ENCODE assay signal across 1 cellular context in genomic region chr12:31773223-31773750, GRCh38.
TF ChIP-seq lines count a peak whose summit lies in the region.

No MANE protein-coding gene starts in this region.

TF ChIP-seq in HepG2, 621 proteins besides CTCF, POLR2A, EP300 and RAD21 (continued from another document and continues in another):
- TF ChIP-seq ZNF407 (CRISPR knock-in tag; IDR thresholded peaks at IDR 0.05; ENCODE audit: not compliant biosample characterization) (no peak), FOXK2 (IDR thresholded peaks at IDR 0.05) (peak; percentile 63; the same call in 1 of the 2 replicates), SAP130 (CRISPR knock-in tag; IDR thresholded peaks at IDR 0.05; ENCODE audit: low read depth) (peak; percentile 79), MEIS1 (CRISPR knock-in tag; IDR thresholded peaks at IDR 0.05; ENCODE audit: borderline replicate concordance) (0 out of 2 replicates have a peak, but pooled peaks have one; percentile 79), ZNF430 (CRISPR knock-in tag; IDR thresholded peaks at IDR 0.05) (no peak; the same call in 1 of the 2 replicates), TARDBP (CRISPR knock-in tag; IDR thresholded peaks at IDR 0.05) (peak; percentile 89), NAIF1 (CRISPR knock-in tag; IDR thresholded peaks at IDR 0.05; ENCODE audit: borderline replicate concordance) (no peak), ZNF263 (CRISPR knock-in tag; IDR thresholded peaks at IDR 0.05) (no peak), MTA1 (CRISPR knock-in tag; IDR thresholded peaks at IDR 0.05; ENCODE audit: borderline replicate concordance) (peak; percentile 90; the same call in 1 of the 2 replicates), ZFX (CRISPR knock-in tag; IDR thresholded peaks at IDR 0.05; ENCODE audit: low read depth) (no peak), ZNF646 (CRISPR knock-in tag; IDR thresholded peaks at IDR 0.05) (no peak), NCOA5 (CRISPR knock-in tag; IDR thresholded peaks at IDR 0.05) (no peak), POLR2G (IDR thresholded peaks at IDR 0.05; ENCODE audit: low read depth, low read length) (no peak), GATAD1 (CRISPR knock-in tag; IDR thresholded peaks at IDR 0.05) (peak; percentile 54), GPBP1L1 (CRISPR knock-in tag; IDR thresholded peaks at IDR 0.05) (no peak), KDM5B (CRISPR knock-in tag; IDR thresholded peaks at IDR 0.05; ENCODE audit: borderline replicate concordance) (no peak; the same call in 1 of the 2 replicates), FOXA1 (IDR thresholded peaks at IDR 0.05) (peak; percentile 93), FOXA1 (CRISPR knock-in tag; IDR thresholded peaks at IDR 0.05) (peak; percentile 81), ZBTB38 (CRISPR knock-in tag; IDR thresholded peaks at IDR 0.05) (peak; percentile 44; the same call in 1 of the 2 replicates), IKZF4 (CRISPR knock-in tag; IDR thresholded peaks at IDR 0.05; ENCODE audit: borderline replicate concordance, low read depth, not compliant biosample characterization) (no peak), SETDB1 (CRISPR knock-in tag; IDR thresholded peaks at IDR 0.05; ENCODE audit: borderline replicate concordance) (no peak), DR1 (CRISPR knock-in tag; IDR thresholded peaks at IDR 0.05) (no peak), ZNF530 (CRISPR knock-in tag; IDR thresholded peaks at IDR 0.05; ENCODE audit: low read depth) (peak; percentile 37; the same call in 1 of the 2 replicates), PAWR (CRISPR knock-in tag; IDR thresholded peaks at IDR 0.05; ENCODE audit: borderline replicate concordance) (no peak), POLR2AphosphoS5 (IDR thresholded peaks at IDR 0.05; ENCODE audit: low read depth, low read length) (no peak), DPF2 (CRISPR knock-in tag; IDR thresholded peaks at IDR 0.05; ENCODE audit: borderline replicate concordance, low read depth) (peak; percentile 70; the same call in 1 of the 2 replicates), ZNF800 (CRISPR knock-in tag; IDR thresholded peaks at IDR 0.05) (peak; percentile 45; the same call in 1 of the 2 replicates), ZNF781 (CRISPR knock-in tag; IDR thresholded peaks at IDR 0.05; ENCODE audit: borderline replicate concordance, not compliant biosample characterization) (no peak), ZFAT (CRISPR knock-in tag; conservative IDR thresholded peaks at IDR 0.05) (no peak), ZNF547 (CRISPR knock-in tag; IDR thresholded peaks at IDR 0.05) (no peak), SAFB2 (CRISPR knock-in tag; IDR thresholded peaks at IDR 0.05; ENCODE audit: borderline replicate concordance, low read depth) (no peak; the same call in 1 of the 2 replicates), ZNF18 (CRISPR knock-in tag; IDR thresholded peaks at IDR 0.05; ENCODE audit: insufficient replicate concordance) (peak; percentile 90), ZBTB7B (CRISPR knock-in tag; IDR thresholded peaks at IDR 0.05) (peak; percentile 60)
